Comparison of ENCODE assay signal across 17 cellular contexts in the genomic region with DNA sequence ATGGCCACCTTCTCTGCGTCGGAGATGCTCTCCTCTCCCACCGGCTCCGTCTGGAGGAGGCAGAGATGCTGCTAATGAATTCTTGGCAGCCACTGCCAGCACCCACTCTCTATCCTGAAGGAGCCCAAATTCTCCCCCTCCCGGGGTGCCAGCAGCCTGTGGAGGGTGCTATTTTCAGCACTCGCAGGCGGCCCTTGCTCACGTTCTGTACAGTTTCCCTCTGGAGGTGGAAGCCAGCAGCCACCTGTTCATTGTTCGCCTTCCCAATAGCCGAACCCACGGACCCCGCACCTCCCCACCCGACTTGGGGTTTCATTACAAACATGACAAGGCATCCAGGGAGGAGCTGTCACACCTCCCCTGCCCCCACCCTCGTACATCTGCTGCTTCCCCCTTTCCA. TPM values are rescaled to one million over a fixed set of nuclear protein-coding genes. Genes with fewer than 3 reads are reported as not detected.
DNase-seq lines count a peak whose midpoint lies in the region; ATAC-seq and TF ChIP-seq lines count a peak whose summit lies in the region.
"Had no signal": no experiment of that assay in that cellular context is flagged by ENCODE, and none has a peak within 500 bp of the region (broad histone marks: within the 10 kb centered on the region; RNA-seq: fewer than 3 reads in every experiment).

No MANE protein-coding gene starts in this region.

- H3K9me3 ChIP-seq in osteoblast (ENCODE audit: low read depth, low read length) (no peaks in the 10 kb centered on the region), skeletal muscle tissue (ENCODE audit: control insufficient read depth in 3 of 3, low read length in 3 of 3) (no peaks in the 10 kb centered on the region)

- ATAC-seq in activated naive CD4-positive, alpha-beta T cell treated with anti-CD3 and anti-CD28 coated beads, Interleukin-2, amount 50 U/mL, for 72 hours: no peak
- no peak for ATAC-seq in activated CD4-positive, alpha-beta T cell treated with anti-CD3 and anti-CD28 coated beads for 36 hours
- no peak for ATAC-seq in GM18867 (IDR thresholded peaks at IDR 0.05; ENCODE audit: unreplicated experiment)

- H3K27me3 Mint-ChIP-seq in activated naive CD4-positive, alpha-beta T cell treated with anti-CD3 and anti-CD28 coated beads, Interleukin-2, amount 50 U/mL, for 24 hours: no peaks in the 10 kb centered on the region
- no peaks in the 10 kb centered on the region for H3K27me3 Mint-ChIP-seq in activated CD4-positive, alpha-beta T cell treated with anti-CD3 and anti-CD28 coated beads for 36 hours
- H3K27me3 Mint-ChIP-seq: B cell had no signal

- H3K4me1 Mint-ChIP-seq in activated naive CD4-positive, alpha-beta T cell treated with anti-CD3 and anti-CD28 coated beads, Interleukin-2, amount 50 U/mL, for 24 hours: peaks cover 30% of the 10 kb centered on the region
- peaks cover 16% of the 10 kb centered on the region for H3K4me1 Mint-ChIP-seq in activated CD4-positive, alpha-beta T cell treated with anti-CD3 and anti-CD28 coated beads for 36 hours

- POLR2A ChIA-PET in activated CD4-positive, alpha-beta T cell treated with anti-CD3 and anti-CD28 coated beads for 36 hours (lab: Charles Lee): no interaction called here

- CTCF ChIA-PET in activated CD4-positive, alpha-beta T cell treated with anti-CD3 and anti-CD28 coated beads for 36 hours (lab: Charles Lee): no interaction called here

- no peaks in the 10 kb centered on the region for H3K9me3 Mint-ChIP-seq in activated naive CD4-positive, alpha-beta T cell treated with anti-CD3 and anti-CD28 coated beads, Interleukin-2, amount 50 U/mL, for 24 hours
- H3K9me3 Mint-ChIP-seq in activated naive CD4-positive, alpha-beta T cell treated with anti-CD3 and anti-CD28 coated beads, Interleukin-2, amount 50 U/mL, for 72 hours: no peaks in the 10 kb centered on the region
- H3K9me3 Mint-ChIP-seq in activated CD4-positive, alpha-beta T cell treated with anti-CD3 and anti-CD28 coated beads for 36 hours (ENCODE audit: low read depth): no peaks in the 10 kb centered on the region

- H3K9ac ChIP-seq in skeletal muscle tissue (ENCODE audit: low read depth in 1 of 3, low read length in 3 of 3): peak overlapping the region in 1 of 3 donors; percentile 10

- H3K4me3 ChIP-seq in osteoblast (ENCODE audit: insufficient read depth, low read length) (no peak overlapping the region), skeletal muscle tissue (ENCODE audit: low read length in 3 of 3) (no peak overlapping the region)

- H2AFZ ChIP-seq in osteoblast (ENCODE audit: low read length): no peak overlapping the region

- no peaks in the 10 kb centered on the region for H4K20me1 ChIP-seq in osteoblast (ENCODE audit: insufficient read depth, low read length)

- TF ChIP-seq CTCF in osteoblast (IDR thresholded peaks at IDR 0.05; ENCODE audit: extremely low read depth, low read depth, low read length): no peak

- no peaks in the 10 kb centered on the region for H3K27me3 ChIP-seq in osteoblast (ENCODE audit: insufficient read depth, low read length)
- H3K27me3 ChIP-seq in skeletal muscle tissue (ENCODE audit: control insufficient read depth in 3 of 3, insufficient read depth in 3 of 3, low read length in 3 of 3): no peaks in the 10 kb centered on the region

- DNase-seq in activated naive CD4-positive, alpha-beta T cell treated with anti-CD3 and anti-CD28 coated beads, Interleukin-2, amount 50 U/mL, for 72 hours (ENCODE audit: low spot score in 2 of 2): no peak
- DNase-seq in caudate nucleus (lab: John Stamatoyannopoulos, UW) (peak in 47 of 61 donors; percentile 4 to 92 (median 63)), osteoblast (ENCODE audit: insufficient read length, low spot score, missing footprints) (peak; percentile 18), iPS-NIHi11 (ENCODE audit: low spot score) (no peak)
- no peak for DNase-seq in activated CD4-positive, alpha-beta T cell treated with anti-CD3 and anti-CD28 coated beads for 36 hours
- DNase-seq: KBM-7, NCI-H1105 treated with DMSO at 0.1 percent for 48 hours, NCI-H2029, NCI-H526 treated with DMSO at 0.1 percent for 48 hours, RPMI8226, SHP77 had no signal

- intact Hi-C loops in activated CD4-positive, alpha-beta T cell treated with anti-CD3 and anti-CD28 coated beads for 36 hours (cut with DNase I, micrococcal nuclease): loop anchor here in 1 of 2 experiments (10.0 kb wide), 1 partner anchor 491 kb away; no protein-coding TSS in a partner anchor

- H3K36me3 ChIP-seq in osteoblast (ENCODE audit: insufficient read depth, low read length) (peaks cover 9% of the 10 kb centered on the region), skeletal muscle tissue (ENCODE audit: control insufficient read depth in 3 of 3, insufficient read depth in 3 of 3, low read length in 3 of 3) (peaks cover 0 to 25% (median 19%) of the 10 kb centered on the region in 3 donors)

- peak overlapping the region; percentile 11 for H3K27ac ChIP-seq in caudate nucleus (ENCODE audit: low read depth, low read length)
- H3K27ac ChIP-seq in osteoblast (ENCODE audit: low read depth, low read length): no peak overlapping the region
- H3K27ac ChIP-seq in skeletal muscle tissue (ENCODE audit: low read depth, low read length): peak overlapping the region; percentile 9
- H3K27ac ChIP-seq: 22Rv1, C4-2B had no signal

- H3K79me2 ChIP-seq in osteoblast (ENCODE audit: insufficient read depth, low read length): no peaks in the 10 kb centered on the region

- H3K4me1 ChIP-seq in osteoblast (ENCODE audit: insufficient read depth, low read length): no peaks in the 10 kb centered on the region
- H3K4me1 ChIP-seq in skeletal muscle tissue (ENCODE audit: control insufficient read depth in 3 of 3, insufficient read depth in 3 of 3, low read length in 3 of 3): peaks cover 0 to 17% (median 6%) of the 10 kb centered on the region in 3 donors

- no peaks in the 10 kb centered on the region for H3K36me3 Mint-ChIP-seq in activated naive CD4-positive, alpha-beta T cell treated with anti-CD3 and anti-CD28 coated beads, Interleukin-2, amount 50 U/mL, for 24 hours
- no peaks in the 10 kb centered on the region for H3K36me3 Mint-ChIP-seq in activated naive CD4-positive, alpha-beta T cell treated with anti-CD3 and anti-CD28 coated beads, Interleukin-2, amount 50 U/mL, for 72 hours
- H3K36me3 Mint-ChIP-seq in activated CD4-positive, alpha-beta T cell treated with anti-CD3 and anti-CD28 coated beads for 36 hours (ENCODE audit: low read depth): no peaks in the 10 kb centered on the region

- H3K4me3 Mint-ChIP-seq in activated naive CD4-positive, alpha-beta T cell treated with anti-CD3 and anti-CD28 coated beads, Interleukin-2, amount 50 U/mL, for 24 hours: no peak overlapping the region
- H3K4me3 Mint-ChIP-seq in activated CD4-positive, alpha-beta T cell treated with anti-CD3 and anti-CD28 coated beads for 36 hours: no peak overlapping the region
- H3K4me3 Mint-ChIP-seq: B cell had no signal

- H3K4me2 ChIP-seq in osteoblast (ENCODE audit: insufficient read depth, low read length): no peak overlapping the region

- H3K27ac Mint-ChIP-seq in activated naive CD4-positive, alpha-beta T cell treated with anti-CD3 and anti-CD28 coated beads, Interleukin-2, amount 50 U/mL, for 24 hours: peak overlapping the region; percentile 60
- H3K27ac Mint-ChIP-seq in activated naive CD4-positive, alpha-beta T cell treated with anti-CD3 and anti-CD28 coated beads, Interleukin-2, amount 50 U/mL, for 72 hours: no peak overlapping the region
- H3K27ac Mint-ChIP-seq in activated CD4-positive, alpha-beta T cell treated with anti-CD3 and anti-CD28 coated beads for 36 hours: no peak overlapping the region
- H3K27ac Mint-ChIP-seq: B cell had no signal

RNA-seq across cellular contexts. Expression of a gene that starts 27.8 kb away (rescaled TPM):
- total RNA-seq in activated naive CD4-positive, alpha-beta T cell treated with anti-CD3 and anti-CD28 coated beads, Interleukin-2, amount 50 U/mL, for 72 hours: 10 to 100 TPM; 20.9 to 26.4 TPM
- total RNA-seq in osteoblast (10.3 and 15.6 TPM in 2 replicates), skeletal muscle tissue (15.7 TPM)
- total RNA-seq in activated CD4-positive, alpha-beta T cell treated with anti-CD3 and anti-CD28 coated beads for 36 hours: 10 to 100 TPM; 24.1 to 24.8 TPM

RNA-seq across cellular contexts. Expression of a gene that starts 47.8 kb away (rescaled TPM):
- total RNA-seq in activated naive CD4-positive, alpha-beta T cell treated with anti-CD3 and anti-CD28 coated beads, Interleukin-2, amount 50 U/mL, for 72 hours: 1 to 10 TPM; 3.2 to 3.9 TPM
- total RNA-seq in osteoblast: 14.7 and 16.3 TPM in 2 replicates
- total RNA-seq in skeletal muscle tissue: 5.2 TPM
- 1 to 10 TPM; 4.7 to 5.3 TPM for total RNA-seq in activated CD4-positive, alpha-beta T cell treated with anti-CD3 and anti-CD28 coated beads for 36 hours

RNA-seq across cellular contexts. Expression of a gene that starts 49.3 kb away (rescaled TPM):
- 10 to 100 TPM in 1 of 2 donors, 1 to 10 TPM in 1; 8.6 to 11.2 TPM for total RNA-seq in activated naive CD4-positive, alpha-beta T cell treated with anti-CD3 and anti-CD28 coated beads, Interleukin-2, amount 50 U/mL, for 72 hours
- 5.1 and 5.3 TPM in 2 replicates for total RNA-seq in osteoblast
- total RNA-seq in skeletal muscle tissue: 1.0 TPM
- 10 to 100 TPM; 10.4 to 12.1 TPM for total RNA-seq in activated CD4-positive, alpha-beta T cell treated with anti-CD3 and anti-CD28 coated beads for 36 hours

Comparison
In these comparisons a context has a peak if more than half of its experiments do, and no peak if none do; other contexts are left out.
1. DNase-seq: peak in caudate nucleus (47 of 61) and osteoblast (single experiment); none in activated naive CD4-positive, alpha-beta T cell treated with anti-CD3 and anti-CD28 coated beads, Interleukin-2, amount 50 U/mL, for 72 hours (0 of 2), iPS-NIHi11 (single experiment) and activated CD4-positive, alpha-beta T cell treated with anti-CD3 and anti-CD28 coated beads for 36 hours (single experiment).